8 cellular contexts compared by ENCODE assay signal in genomic region chr7:30799206-30799975, GRCh38. TPM values are rescaled to one million over a fixed set of nuclear protein-coding genes. Genes with fewer than 3 reads are reported as not detected.
DNase-seq lines count a peak whose midpoint lies in the region; ATAC-seq, FAIRE-seq and TF ChIP-seq lines count a peak whose summit lies in the region.

No MANE protein-coding gene starts in this region.

- no peaks in the 10 kb centered on the region for H3K36me3 ChIP-seq in suprapubic skin
- H3K36me3 ChIP-seq in hepatocyte (replicated peaks; ENCODE audit: insufficient read depth, low read depth): no peaks in the 10 kb centered on the region

- H3K36me3 Mint-ChIP-seq in activated CD8-positive, alpha-beta T cell treated with anti-CD3 and anti-CD28 coated beads, Interleukin-2, amount 10 ng/mL, durations not matched to agents 7 days and 5 days (ENCODE audit: low read depth): no peaks in the 10 kb centered on the region

- H4K20me1 ChIP-seq in hepatocyte (ENCODE audit: insufficient read depth, poor library complexity, severe bottlenecking): no peaks in the 10 kb centered on the region

- no peaks in the 10 kb centered on the region for H3K9me3 ChIP-seq in suprapubic skin
- H3K9me3 ChIP-seq in hepatocyte (ENCODE audit: low read depth): no peaks in the 10 kb centered on the region

- H3K4me2 ChIP-seq in hepatocyte: no peak overlapping the region

- ATAC-seq in GM21723 (IDR thresholded peaks at IDR 0.05; ENCODE audit: unreplicated experiment) (peak; percentile 79), esophagus mucosa (peak; percentile 77)
- ATAC-seq in activated CD8-positive, alpha-beta T cell treated with anti-CD3 and anti-CD28 coated beads, Interleukin-2, amount 10 ng/mL, durations not matched to agents 7 days and 5 days: no peak

- H3K4me3 ChIP-seq in GM12865 (ENCODE audit: low read depth, low read length) (no peak overlapping the region; the same call in 1 of the 2 replicates), suprapubic skin (no peak overlapping the region), hepatocyte (no peak overlapping the region)

- DNase-seq in GM12865 (ENCODE audit: low read depth) (peak; percentile 90), HTR-8/SVneo (ENCODE audit: insufficient read length, low spot score) (peak; percentile 54), suprapubic skin (ENCODE audit: low spot score in 2 of 2) (peak in 1 of 2 donors; percentile 72), hepatocyte (ENCODE audit: low spot score) (no peak)
- DNase-seq in stimulated activated CD8-positive, alpha-beta memory T cell treated with anti-CD3 and anti-CD28 coated beads, Interleukin-4, amount 100 ng/mL, for 48 hours: no peak
- DNase-seq in activated CD8-positive, alpha-beta T cell treated with anti-CD3 and anti-CD28 coated beads, Interleukin-2, amount 10 ng/mL, durations not matched to agents 7 days and 5 days: no peak

- 19% methylated on average over 2 of the region's 2 CpGs for WGBS in suprapubic skin
- WGBS in hepatocyte (ENCODE audit: low lambda C conversion rate, missing lambda C conversion rate): 74% methylated on average over 2 of the region's 2 CpGs

- TF ChIP-seq EP300 in suprapubic skin (IDR thresholded peaks at IDR 0.05): no peak

- H3K4me3 Mint-ChIP-seq in activated CD8-positive, alpha-beta T cell treated with anti-CD3 and anti-CD28 coated beads, Interleukin-2, amount 10 ng/mL, durations not matched to agents 7 days and 5 days: no peak overlapping the region

- H3K79me2 ChIP-seq in hepatocyte: no peaks in the 10 kb centered on the region

- H2AFZ ChIP-seq in hepatocyte: no peak overlapping the region

- POLR2A ChIA-PET in activated CD8-positive, alpha-beta T cell treated with anti-CD3 and anti-CD28 coated beads, Interleukin-2, amount 10 ng/mL, durations not matched to agents 7 days and 5 days (lab: Charles Lee): no interaction called here

- H3K27ac ChIP-seq in suprapubic skin (peak overlapping the region; percentile 11), hepatocyte (no peak overlapping the region)

- no peak overlapping the region for H3K27ac Mint-ChIP-seq in activated CD8-positive, alpha-beta T cell treated with anti-CD3 and anti-CD28 coated beads, Interleukin-2, amount 10 ng/mL, durations not matched to agents 7 days and 5 days

- H3K27me3 ChIP-seq in suprapubic skin (no peaks in the 10 kb centered on the region), hepatocyte (no peaks in the 10 kb centered on the region)

- no peak for TF ChIP-seq POLR2A in suprapubic skin (IDR thresholded peaks at IDR 0.05)

- TF ChIP-seq CTCF in GM12865 (IDR thresholded peaks at IDR 0.05; ENCODE audit: insufficient read depth, low read depth, low read length, missing control alignments): no peak
- no peak for TF ChIP-seq CTCF in suprapubic skin (IDR thresholded peaks at IDR 0.05)
- no peak for TF ChIP-seq CTCF in hepatocyte (IDR thresholded peaks at IDR 0.05; ENCODE audit: poor library complexity)

- H3K4me1 ChIP-seq in suprapubic skin (peaks cover 25% of the 10 kb centered on the region), hepatocyte (ENCODE audit: insufficient read depth) (peaks cover 37% of the 10 kb centered on the region)

- CTCF ChIA-PET in activated CD8-positive, alpha-beta T cell treated with anti-CD3 and anti-CD28 coated beads, Interleukin-2, amount 10 ng/mL, durations not matched to agents 7 days and 5 days (lab: Charles Lee): interaction anchor here (0.8 to 1.5 kb wide), 6 partner anchors 61 to 323 kb away, joined by 3 to 7 read pairs (median 5); no protein-coding TSS in a partner anchor

- H3K27me3 Mint-ChIP-seq in activated CD8-positive, alpha-beta T cell treated with anti-CD3 and anti-CD28 coated beads, Interleukin-2, amount 10 ng/mL, durations not matched to agents 7 days and 5 days (ENCODE audit: low read depth): no peaks in the 10 kb centered on the region

- no peaks in the 10 kb centered on the region for H3K9me2 ChIP-seq in hepatocyte (replicated peaks; ENCODE audit: insufficient read depth)

- H3K9me3 Mint-ChIP-seq in activated CD8-positive, alpha-beta T cell treated with anti-CD3 and anti-CD28 coated beads, Interleukin-2, amount 10 ng/mL, durations not matched to agents 7 days and 5 days (ENCODE audit: insufficient read depth): no peaks in the 10 kb centered on the region

- H3K4me1 Mint-ChIP-seq in activated CD8-positive, alpha-beta T cell treated with anti-CD3 and anti-CD28 coated beads, Interleukin-2, amount 10 ng/mL, durations not matched to agents 7 days and 5 days (ENCODE audit: low read depth): peaks cover 32% of the 10 kb centered on the region

- no peak for FAIRE-seq in HTR-8/SVneo (lab: Jason Lieb, UNC)

RNA-seq across cellular contexts. Expression of gene MINDY4, which starts 28.2 kb away (rescaled TPM):
- 2.4 TPM for total RNA-seq in esophagus mucosa
- total RNA-seq in suprapubic skin: 10 to 100 TPM in 1 of 4 donors, 1 to 10 TPM in 3; 4.6 to 10.5 (median 6.1) TPM
- total RNA-seq in hepatocyte: 3.1 and 6.3 TPM in 2 replicates
- 4.4 and 5.2 TPM in 2 replicates for polyA plus RNA-seq in hepatocyte
- 1 to 10 TPM; 1.3 to 1.5 TPM for total RNA-seq in activated CD8-positive, alpha-beta T cell treated with anti-CD3 and anti-CD28 coated beads, Interleukin-2, amount 10 ng/mL, durations not matched to agents 7 days and 5 days

RNA-seq across cellular contexts. Expression of gene INMT, which starts 47.5 kb away (rescaled TPM):
- total RNA-seq in esophagus mucosa: 1.5 TPM
- 1 to 10 TPM; 1.3 to 9.7 (median 4.2) TPM for total RNA-seq in suprapubic skin
- 18.1 and 18.4 TPM in 2 replicates for total RNA-seq in hepatocyte
- 17.4 and 22.0 TPM in 2 replicates for polyA plus RNA-seq in hepatocyte
- not detected for total RNA-seq in activated CD8-positive, alpha-beta T cell treated with anti-CD3 and anti-CD28 coated beads, Interleukin-2, amount 10 ng/mL, durations not matched to agents 7 days and 5 days

Comparison
In these comparisons a context has a peak if more than half of its experiments do, and no peak if none do; other contexts are left out.
1. DNase-seq: peak in GM12865 (single experiment) and HTR-8/SVneo (single experiment); none in stimulated activated CD8-positive, alpha-beta memory T cell treated with anti-CD3 and anti-CD28 coated beads, Interleukin-4, amount 100 ng/mL, for 48 hours (single experiment), hepatocyte (single experiment) and activated CD8-positive, alpha-beta T cell treated with anti-CD3 and anti-CD28 coated beads, Interleukin-2, amount 10 ng/mL, durations not matched to agents 7 days and 5 days (single experiment).